Comparison of ENCODE assay signal across 20 cellular contexts in the genomic region with DNA sequence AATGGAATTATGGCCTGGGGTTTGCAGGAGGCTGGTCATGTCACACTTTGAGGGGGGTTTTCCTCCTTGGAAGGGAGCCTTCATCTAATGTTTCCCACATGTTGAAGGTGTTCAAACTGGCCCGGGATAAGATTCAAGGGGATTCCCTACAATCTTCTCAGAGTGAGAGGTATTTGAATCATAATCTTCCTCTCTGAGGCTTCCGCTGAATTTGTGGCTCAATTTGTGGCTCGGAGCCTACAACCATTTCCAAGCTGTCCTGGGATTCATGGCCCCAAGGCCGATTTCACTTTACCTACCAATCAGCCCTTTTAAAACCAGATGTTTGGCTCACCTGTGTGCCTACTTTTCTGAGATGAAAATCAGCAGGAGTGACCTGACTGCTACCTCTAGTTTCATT. TPM values are rescaled to one million over a fixed set of nuclear protein-coding genes. Genes with fewer than 3 reads are reported as not detected.
A peak's percentile ranks its signal among the peaks of the same experiment; 100 is the strongest.
DNase-seq lines count a peak whose midpoint lies in the region; ATAC-seq and TF ChIP-seq lines count a peak whose summit lies in the region.
"Had no signal": no experiment of that assay in that cellular context is flagged by ENCODE, and none has a peak within 500 bp of the region (broad histone marks: within the 10 kb centered on the region; RNA-seq: fewer than 3 reads in every experiment).

No MANE protein-coding gene starts in this region.

- no peaks in the 10 kb centered on the region for H3K79me2 ChIP-seq in Karpas-422 (ENCODE audit: low read length)

- intact Hi-C loops in posterior cingulate gyrus (cut with DNase I): no loop called here

- H3K4me2 ChIP-seq in Karpas-422 (ENCODE audit: low read depth, low read length, poor library complexity, severe bottlenecking): no peak overlapping the region

- WGBS in gastroesophageal sphincter (ENCODE audit: low coverage in 1 of 2), 2 donors: 60 to 77% methylated on average over 1 to 4 of the region's 4 CpGs

- H3K27ac ChIP-seq in RWPE2 (ENCODE audit: poor library complexity, severe bottlenecking) (peak overlapping the region; percentile 95), gastroesophageal sphincter (peak overlapping the region in 3 of 4 donors; percentile 8 to 93 (median 15)), Karpas-422 (ENCODE audit: low read length) (no peak overlapping the region)

- no peaks in the 10 kb centered on the region for H3K9me3 Mint-ChIP-seq in osteocyte (ENCODE audit: unreplicated experiment)
- H3K9me3 Mint-ChIP-seq: CD8-positive, alpha-beta memory T cell had no signal

- ATAC-seq in RWPE2 (ENCODE audit: low read depth) (no peak), gastroesophageal sphincter (no peak), left lobe of liver (no peak)

- H2AFZ ChIP-seq in Karpas-422 (ENCODE audit: low read length): no peak overlapping the region

- H3K4me1 ChIP-seq in RWPE2 (ENCODE audit: insufficient read depth, poor library complexity, severe bottlenecking) (peaks cover 35% of the 10 kb centered on the region), gastroesophageal sphincter (peaks cover 0 to 52% (median 2%) of the 10 kb centered on the region in 3 donors), Karpas-422 (ENCODE audit: low read length) (no peaks in the 10 kb centered on the region)

- peaks cover 69% of the 10 kb centered on the region for H3K4me1 Mint-ChIP-seq in osteocyte (ENCODE audit: unreplicated experiment)

- H3K4me3 Mint-ChIP-seq in osteocyte (ENCODE audit: unreplicated experiment): peak overlapping the region; percentile 26
- H3K4me3 Mint-ChIP-seq: CD8-positive, alpha-beta memory T cell had no signal

- no peak overlapping the region for H3K27ac Mint-ChIP-seq in osteocyte (ENCODE audit: unreplicated experiment)
- H3K27ac Mint-ChIP-seq: CD8-positive, alpha-beta memory T cell had no signal

- H3K27me3 ChIP-seq in RWPE2 (ENCODE audit: insufficient read depth, poor library complexity, severe bottlenecking) (no peaks in the 10 kb centered on the region), gastroesophageal sphincter (no peaks in the 10 kb centered on the region), Karpas-422 (ENCODE audit: low read length) (no peaks in the 10 kb centered on the region)

- no peak for TF ChIP-seq POLR2A in gastroesophageal sphincter (IDR thresholded peaks at IDR 0.05)

- H3K4me3 ChIP-seq in RWPE2 (ENCODE audit: severe bottlenecking): no peak overlapping the region
- no peak overlapping the region for H3K4me3 ChIP-seq in gastroesophageal sphincter
- H3K4me3 ChIP-seq in Karpas-422 (ENCODE audit: low read length): no peak overlapping the region

- H3K9me2 ChIP-seq in Karpas-422 (replicated peaks; ENCODE audit: insufficient read depth, low read length): no peaks in the 10 kb centered on the region

- H3K27me3 Mint-ChIP-seq in osteocyte (ENCODE audit: unreplicated experiment): no peaks in the 10 kb centered on the region

- peak; percentile 61 for DNase-seq in Daoy (ENCODE audit: low read depth)
- no peak for DNase-seq in RWPE2 (ENCODE audit: low spot score)
- no peak for DNase-seq in osteocyte (ENCODE audit: extremely low spot score, unreplicated experiment)
- DNase-seq in DMS 273 (lab: John Stamatoyannopoulos, UW; ENCODE audit: unreplicated experiment): no peak
- DNase-seq in left lobe of liver (ENCODE audit: low spot score): no peak
- DNase-seq in Karpas-422: no peak
- no peak for DNase-seq in posterior cingulate gyrus
- DNase-seq: AML-193; C1 segment of cervical spinal cord; Calu3; CD8-positive, alpha-beta memory T cell; MM.1S; NCI-H1048; NCI-H1417 treated with DMSO at 0.1 percent for 48 hours; NCI-H187; NCI-H446; NCI-H526; OCI-M1; SHP77 had no signal

- H3K36me3 ChIP-seq in RWPE2 (ENCODE audit: low read depth) (peaks cover 3% of the 10 kb centered on the region; the same call in 1 of the 2 replicates), gastroesophageal sphincter (peaks cover 0 to 23% of the 10 kb centered on the region in 2 donors), Karpas-422 (ENCODE audit: insufficient read depth, low read length) (no peaks in the 10 kb centered on the region)

- H4K20me1 ChIP-seq in Karpas-422 (ENCODE audit: insufficient read depth, low read depth, low read length): no peaks in the 10 kb centered on the region

- H3K9me3 ChIP-seq in RWPE2 (ENCODE audit: severe bottlenecking): no peaks in the 10 kb centered on the region
- H3K9me3 ChIP-seq in gastroesophageal sphincter: no peaks in the 10 kb centered on the region
- H3K9me3 ChIP-seq in Karpas-422 (ENCODE audit: low read length): no peaks in the 10 kb centered on the region

- no peak for TF ChIP-seq CTCF in RWPE2 (IDR thresholded peaks at IDR 0.05; ENCODE audit: poor library complexity, severe bottlenecking)
- no peak for TF ChIP-seq CTCF in gastroesophageal sphincter (IDR thresholded peaks at IDR 0.05)
- no peak for TF ChIP-seq CTCF in osteocyte (IDR thresholded peaks at IDR 0.05)

- H3K36me3 Mint-ChIP-seq in osteocyte (ENCODE audit: unreplicated experiment): no peaks in the 10 kb centered on the region

- no peak for TF ChIP-seq EP300 in gastroesophageal sphincter (IDR thresholded peaks at IDR 0.05)

- no peak overlapping the region for H3K9ac ChIP-seq in Karpas-422 (ENCODE audit: low read length)

RNA-seq across cellular contexts. Expression of a gene that starts 3.9 kb away (rescaled TPM):
- 133 and 159 TPM in 2 replicates for total RNA-seq in Daoy (2014; rRNA removed; shearing (Covaris generic))
- total RNA-seq in gastroesophageal sphincter (100 to 1,000 TPM; 194 to 799 (median 466) TPM), osteocyte (75.1 and 81.8 TPM in 2 replicates), left lobe of liver (2.9 TPM)
- total RNA-seq in Karpas-422 (2014; rRNA removed; shearing (Covaris generic); ENCODE audit: low replicate concordance): 0.36 and 0.60 TPM in 2 replicates

Comparison
In these comparisons a context has a peak if more than half of its experiments do, and no peak if none do; other contexts are left out.
1. RNA of a gene that starts 3.9 kb away (total RNA-seq): 194 to 799 TPM in gastroesophageal sphincter, 133 to 159 TPM in Daoy and 75.1 to 81.8 TPM in osteocyte; 2.9 TPM in left lobe of liver (single experiment) and 0.36 to 0.60 TPM in Karpas-422; every median in the first group is over 10 times any median in the second.